Comparison of ENCODE assay signal across 19 cellular contexts in genomic region chr15:90619468-90619867, GRCh38.
DNase-seq lines count a peak whose midpoint lies in the region; ATAC-seq and TF ChIP-seq lines count a peak whose summit lies in the region.
"Had no signal": no experiment of that assay in that cellular context is flagged by ENCODE, and none has a peak within 500 bp of the region (broad histone marks: within the 10 kb centered on the region; RNA-seq: fewer than 3 reads in every experiment).

No MANE protein-coding gene starts in this region.

- H3K4me3 ChIP-seq in OCI-LY1 (ENCODE audit: low read depth, low read length, poor library complexity, severe bottlenecking): peak overlapping the region; percentile 41
- no peak overlapping the region for H3K4me3 ChIP-seq in heart right ventricle
- H3K4me3 ChIP-seq: neural progenitor cell, SJCRH30, spleen had no signal

- TF ChIP-seq CTCF in OCI-LY1 (IDR thresholded peaks at IDR 0.05; ENCODE audit: low read length): peak; percentile 45
- no peak for TF ChIP-seq CTCF in heart right ventricle (IDR thresholded peaks at IDR 0.05)

- H3K4me1 Mint-ChIP-seq in activated naive CD8-positive, alpha-beta T cell (ENCODE audit: low read depth): peaks cover 34% of the 10 kb centered on the region
- peaks cover 27% of the 10 kb centered on the region for H3K4me1 Mint-ChIP-seq in activated naive CD8-positive, alpha-beta T cell treated with anti-CD3 and anti-CD28 coated beads for 36 hours
- H3K4me1 Mint-ChIP-seq in stimulated activated memory B cell treated with anti-CD40 and anti-IgM and Interleukin-4, amounts not matched to agents 10 μg/mL and 1 μg/mL and 100 μg/mL, for 72 hours: peaks cover 13% of the 10 kb centered on the region
- H3K4me1 Mint-ChIP-seq: neural progenitor cell had no signal

- H4K20me1 ChIP-seq in OCI-LY1 (ENCODE audit: insufficient read depth, low read length): no peaks in the 10 kb centered on the region

- ATAC-seq in activated naive CD4-positive, alpha-beta T cell treated with anti-CD3 and anti-CD28 coated beads, Interleukin-2, amount 50 U/mL, for 72 hours: no peak
- no peak for ATAC-seq in stimulated activated memory B cell treated with anti-CD40 and anti-IgM and Interleukin-4, amounts not matched to agents 10 μg/mL and 1 μg/mL and 100 μg/mL, for 72 hours
- ATAC-seq in heart right ventricle (no peak), HG02678 (IDR thresholded peaks at IDR 0.05; ENCODE audit: unreplicated experiment) (no peak)
- ATAC-seq: HCT116, PC-3 had no signal

- DNase-seq in activated naive CD8-positive, alpha-beta T cell treated with anti-CD3 and anti-CD28 coated beads for 36 hours: no peak
- DNase-seq in activated naive CD4-positive, alpha-beta T cell treated with anti-CD3 and anti-CD28 coated beads, Interleukin-2, amount 50 U/mL, for 72 hours (ENCODE audit: low spot score in 2 of 2): no peak
- no peak for DNase-seq in heart right ventricle
- no peak for DNase-seq in middle frontal gyrus (ENCODE audit: extremely low spot score, low spot score)
- DNase-seq: foreskin melanocyte; kidney glomerular epithelial cell; NCI-H2171; NCI-H526 treated with DMSO at 0.1 percent for 48 hours; PC-3; SJCRH30; spleen; stimulated activated CD8-positive, alpha-beta memory T cell treated with anti-CD3 and anti-CD28 coated beads, Interleukin-4, amount 100 ng/mL, for 48 hours had no signal

- H2AFZ ChIP-seq in OCI-LY1 (ENCODE audit: low read length): no peak overlapping the region
- H2AFZ ChIP-seq: neural progenitor cell had no signal

- no peaks in the 10 kb centered on the region for H3K9me3 Mint-ChIP-seq in activated naive CD8-positive, alpha-beta T cell (ENCODE audit: low read depth)
- no peaks in the 10 kb centered on the region for H3K9me3 Mint-ChIP-seq in activated naive CD8-positive, alpha-beta T cell treated with anti-CD3 and anti-CD28 coated beads for 36 hours
- H3K9me3 Mint-ChIP-seq in activated naive CD4-positive, alpha-beta T cell treated with anti-CD3 and anti-CD28 coated beads, Interleukin-2, amount 50 U/mL, for 72 hours: peaks cover 0 to 5% of the 10 kb centered on the region in 2 donors
- no peaks in the 10 kb centered on the region for H3K9me3 Mint-ChIP-seq in stimulated activated memory B cell treated with anti-CD40 and anti-IgM and Interleukin-4, amounts not matched to agents 10 μg/mL and 1 μg/mL and 100 μg/mL, for 72 hours
- H3K9me3 Mint-ChIP-seq: neural progenitor cell had no signal

- H3K9ac ChIP-seq in OCI-LY1 (ENCODE audit: low read length): no peak overlapping the region; the same call in 1 of the 2 replicates
- H3K9ac ChIP-seq: KMS-11, neural progenitor cell had no signal

- H3K79me2 ChIP-seq in OCI-LY1 (ENCODE audit: insufficient read depth, low read length): no peaks in the 10 kb centered on the region

- H3K27me3 Mint-ChIP-seq in activated naive CD8-positive, alpha-beta T cell: no peaks in the 10 kb centered on the region
- no peaks in the 10 kb centered on the region for H3K27me3 Mint-ChIP-seq in activated naive CD8-positive, alpha-beta T cell treated with anti-CD3 and anti-CD28 coated beads for 36 hours
- no peaks in the 10 kb centered on the region for H3K27me3 Mint-ChIP-seq in stimulated activated memory B cell treated with anti-CD40 and anti-IgM and Interleukin-4, amounts not matched to agents 10 μg/mL and 1 μg/mL and 100 μg/mL, for 72 hours

- intact Hi-C loops in heart right ventricle (cut with DNase I): loop anchor here in 2 of 10 donors (10.0 kb wide), 1 partner anchor 295 kb away; no protein-coding TSS in a partner anchor

- H3F3A ChIP-seq in OCI-LY1 (ENCODE audit: insufficient read depth, low read length): no peaks in the 10 kb centered on the region

- no peak overlapping the region for H3K4me3 Mint-ChIP-seq in activated naive CD8-positive, alpha-beta T cell
- H3K4me3 Mint-ChIP-seq in activated naive CD8-positive, alpha-beta T cell treated with anti-CD3 and anti-CD28 coated beads for 36 hours: no peak overlapping the region
- no peak overlapping the region for H3K4me3 Mint-ChIP-seq in stimulated activated memory B cell treated with anti-CD40 and anti-IgM and Interleukin-4, amounts not matched to agents 10 μg/mL and 1 μg/mL and 100 μg/mL, for 72 hours
- H3K4me3 Mint-ChIP-seq: neural progenitor cell had no signal

- H3K27me3 ChIP-seq in OCI-LY1 (ENCODE audit: insufficient read depth, low read length): no peaks in the 10 kb centered on the region
- no peaks in the 10 kb centered on the region for H3K27me3 ChIP-seq in heart right ventricle
- H3K27me3 ChIP-seq: neural progenitor cell, SJCRH30, spleen had no signal

- peak overlapping the region; percentile 51 for H3K27ac Mint-ChIP-seq in activated naive CD8-positive, alpha-beta T cell
- no peak overlapping the region for H3K27ac Mint-ChIP-seq in activated naive CD8-positive, alpha-beta T cell treated with anti-CD3 and anti-CD28 coated beads for 36 hours
- H3K27ac Mint-ChIP-seq in activated naive CD4-positive, alpha-beta T cell treated with anti-CD3 and anti-CD28 coated beads, Interleukin-2, amount 50 U/mL, for 72 hours: peak overlapping the region; percentile 51 to 88
- H3K27ac Mint-ChIP-seq in stimulated activated memory B cell treated with anti-CD40 and anti-IgM and Interleukin-4, amounts not matched to agents 10 μg/mL and 1 μg/mL and 100 μg/mL, for 72 hours: peak overlapping the region; percentile 70
- H3K27ac Mint-ChIP-seq: neural progenitor cell had no signal

- 90 to 92% methylated on average over 9 of the region's 9 CpGs for WGBS in heart right ventricle, 2 donors

- H3K9me2 ChIP-seq in OCI-LY1 (ENCODE audit: low read depth, low read length): no peaks in the 10 kb centered on the region

- no peaks in the 10 kb centered on the region for H3K9me3 ChIP-seq in OCI-LY1 (ENCODE audit: low read length)
- H3K9me3 ChIP-seq in heart right ventricle: no peaks in the 10 kb centered on the region
- H3K9me3 ChIP-seq: SJCRH30, spleen had no signal

- no peak overlapping the region for H3K27ac ChIP-seq in OCI-LY1 (ENCODE audit: low read depth, low read length, poor library complexity, severe bottlenecking)
- H3K27ac ChIP-seq in heart right ventricle: peak overlapping the region in 3 of 10 donors; percentile 12 to 22 (median 22)
- H3K27ac ChIP-seq: KMS-11, neural progenitor cell, SJCRH30 had no signal

- H3K4me1 ChIP-seq in OCI-LY1 (ENCODE audit: insufficient read depth, low read length, severe bottlenecking): peaks cover 14% of the 10 kb centered on the region
- peaks cover 0 to 23% (median 3%) of the 10 kb centered on the region in 9 donors for H3K4me1 ChIP-seq in heart right ventricle
- H3K4me1 ChIP-seq: SJCRH30 had no signal

- peaks cover 17% of the 10 kb centered on the region for H3K36me3 Mint-ChIP-seq in activated naive CD8-positive, alpha-beta T cell
- peaks cover 29% of the 10 kb centered on the region for H3K36me3 Mint-ChIP-seq in activated naive CD8-positive, alpha-beta T cell treated with anti-CD3 and anti-CD28 coated beads for 36 hours
- H3K36me3 Mint-ChIP-seq in activated naive CD4-positive, alpha-beta T cell treated with anti-CD3 and anti-CD28 coated beads, Interleukin-2, amount 50 U/mL, for 72 hours: peaks cover 15 to 38% of the 10 kb centered on the region in 2 donors
- peaks cover 22% of the 10 kb centered on the region for H3K36me3 Mint-ChIP-seq in stimulated activated memory B cell treated with anti-CD40 and anti-IgM and Interleukin-4, amounts not matched to agents 10 μg/mL and 1 μg/mL and 100 μg/mL, for 72 hours

- peak overlapping the region; percentile 47 for H3K4me2 ChIP-seq in OCI-LY1 (ENCODE audit: low read length)
- H3K4me2 ChIP-seq: KMS-11, neural progenitor cell had no signal

- no peaks in the 10 kb centered on the region for H3K36me3 ChIP-seq in OCI-LY1 (ENCODE audit: insufficient read depth, low read length)
- H3K36me3 ChIP-seq in heart right ventricle: peaks cover 0 to 100% (median 44%) of the 10 kb centered on the region in 9 donors
- H3K36me3 ChIP-seq: neural progenitor cell, SJCRH30 had no signal
